ENCODE assay signal across 1 cellular context in genomic region chr1:109466440-109467300, GRCh38.
TF ChIP-seq lines count a peak whose summit lies in the region.

TSS of gene SYPL2 (plus strand) at chr1:109466546. CDS start at chr1:109466844, 298 bp downstream.

TF ChIP-seq in GM12878, 131 proteins besides CTCF, POLR2A, EP300 and RAD21 (continued from another document):
- TF ChIP-seq, protein P1, sequence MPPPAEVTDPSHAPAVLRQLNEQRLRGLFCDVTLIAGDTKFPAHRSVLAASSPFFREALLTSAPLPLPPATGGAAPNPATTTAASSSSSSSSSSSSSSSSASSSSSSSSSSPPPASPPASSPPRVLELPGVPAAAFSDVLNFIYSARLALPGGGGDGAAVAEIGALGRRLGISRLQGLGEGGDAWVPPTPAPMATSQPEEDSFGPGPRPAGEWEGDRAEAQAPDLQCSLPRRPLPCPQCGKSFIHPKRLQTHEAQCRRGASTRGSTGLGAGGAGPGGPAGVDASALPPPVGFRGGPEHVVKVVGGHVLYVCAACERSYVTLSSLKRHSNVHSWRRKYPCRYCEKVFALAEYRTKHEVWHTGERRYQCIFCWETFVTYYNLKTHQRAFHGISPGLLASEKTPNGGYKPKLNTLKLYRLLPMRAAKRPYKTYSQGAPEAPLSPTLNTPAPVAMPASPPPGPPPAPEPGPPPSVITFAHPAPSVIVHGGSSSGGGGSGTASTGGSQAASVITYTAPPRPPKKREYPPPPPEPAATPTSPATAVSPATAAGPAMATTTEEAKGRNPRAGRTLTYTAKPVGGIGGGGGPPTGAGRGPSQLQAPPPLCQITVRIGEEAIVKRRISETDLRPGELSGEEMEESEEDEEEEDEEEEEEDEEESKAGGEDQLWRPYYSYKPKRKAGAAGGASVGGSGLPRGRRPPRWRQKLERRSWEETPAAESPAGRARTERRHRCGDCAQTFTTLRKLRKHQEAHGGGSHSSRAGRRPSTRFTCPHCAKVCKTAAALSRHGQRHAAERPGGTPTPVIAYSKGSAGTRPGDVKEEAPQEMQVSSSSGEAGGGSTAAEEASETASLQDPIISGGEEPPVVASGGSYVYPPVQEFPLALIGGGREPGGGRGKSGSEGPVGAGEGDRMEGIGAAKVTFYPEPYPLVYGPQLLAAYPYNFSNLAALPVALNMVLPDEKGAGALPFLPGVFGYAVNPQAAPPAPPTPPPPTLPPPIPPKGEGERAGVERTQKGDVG (CRISPR knock-in tag; IDR thresholded peaks at IDR 0.05), result no peak
- TF ChIP-seq, protein P2, sequence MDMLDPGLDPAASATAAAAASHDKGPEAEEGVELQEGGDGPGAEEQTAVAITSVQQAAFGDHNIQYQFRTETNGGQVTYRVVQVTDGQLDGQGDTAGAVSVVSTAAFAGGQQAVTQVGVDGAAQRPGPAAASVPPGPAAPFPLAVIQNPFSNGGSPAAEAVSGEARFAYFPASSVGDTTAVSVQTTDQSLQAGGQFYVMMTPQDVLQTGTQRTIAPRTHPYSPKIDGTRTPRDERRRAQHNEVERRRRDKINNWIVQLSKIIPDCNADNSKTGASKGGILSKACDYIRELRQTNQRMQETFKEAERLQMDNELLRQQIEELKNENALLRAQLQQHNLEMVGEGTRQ (IDR thresholded peaks at IDR 0.05; ENCODE audit: borderline replicate concordance, low read depth, low read length), result no peak
- TF ChIP-seq SMC3 (IDR thresholded peaks at IDR 0.05; ENCODE audit: borderline replicate concordance, low read length) (no peak), BACH1 (IDR thresholded peaks at IDR 0.05; ENCODE audit: borderline replicate concordance) (no peak), SREBF2 (IDR thresholded peaks at IDR 0.05; ENCODE audit: low read length) (no peak), SPI1 (IDR thresholded peaks at IDR 0.05; ENCODE audit: borderline replicate concordance, insufficient read depth, low read depth, low read length) (no peak), SMARCA5 (IDR thresholded peaks at IDR 0.05) (no peak), NR2C2 (IDR thresholded peaks at IDR 0.05; ENCODE audit: borderline replicate concordance, control insufficient read depth, insufficient read length, low read depth) (no peak)
